In genomic region chr18:22558945-22559385, GRCh38 we compare ENCODE assay signal across 9 cellular contexts.
DNase-seq lines count a peak whose midpoint lies in the region.
"Had no signal": no experiment of that assay in that cellular context is flagged by ENCODE, and none has a peak within 500 bp of the region (broad histone marks: within the 10 kb centered on the region; RNA-seq: fewer than 3 reads in every experiment).

No MANE protein-coding gene starts in this region.

- H3K36me3 ChIP-seq in adipocyte (ENCODE audit: control insufficient read depth, insufficient read depth, low read length, severe bottlenecking), result no peaks in the 10 kb centered on the region

- peak overlapping the region; percentile 79 for H3K4me3 ChIP-seq in adipocyte (ENCODE audit: low read length)

- H3K9ac ChIP-seq in adipocyte (ENCODE audit: low read length), result peak overlapping the region; percentile 69

- no peaks in the 10 kb centered on the region for H3K27me3 ChIP-seq in adipocyte (replicated peaks; ENCODE audit: control insufficient read depth, insufficient read depth, low read length)

- H3K4me1 ChIP-seq in adipocyte (ENCODE audit: control insufficient read depth, insufficient read depth, low read length), result peaks cover 19% of the 10 kb centered on the region

- peak; percentile 62 for DNase-seq in ELR (ENCODE audit: low read depth)
- DNase-seq in adipocyte (ENCODE audit: low read depth), result peak; percentile 85
- peak; percentile 68 for DNase-seq in hepatic stellate cell (ENCODE audit: low spot score)
- peak; percentile 72 for DNase-seq in renal cortical epithelial cell (ENCODE audit: low read depth)
- DNase-seq in KG1 (lab: John Stamatoyannopoulos, UW), result no peak
- no peak for DNase-seq in NCI-H1105 treated with DMSO at 0.1 percent for 48 hours (lab: John Stamatoyannopoulos, UW)
- DNase-seq in NK-92 treated with Interleukin-12 subunit alpha and Interleukin-12 subunit beta, amount 100 ng/mL, for 24 hours (lab: John Stamatoyannopoulos, UW), result no peak
- DNase-seq in stimulated activated CD4-positive, alpha-beta T cell treated with anti-CD3 and anti-CD28 coated beads, Interleukin-15, amount 100 ng/mL, for 24 hours, result no peak
- DNase-seq: activated CD4-positive, alpha-beta T cell treated with anti-CD3 and anti-CD28 coated beads, Interleukin-2, amount 50 U/mL, for 1 hour had no signal

- no peaks in the 10 kb centered on the region for H3K9me3 ChIP-seq in adipocyte (ENCODE audit: control insufficient read depth, low read length)

Comparison
In these comparisons a context has a peak if more than half of its experiments do, and no peak if none do; other contexts are left out.
1. DNase-seq: peak in ELR (single experiment), adipocyte (single experiment), hepatic stellate cell (single experiment) and renal cortical epithelial cell (single experiment); none in KG1 (single experiment), NCI-H1105 treated with DMSO at 0.1 percent for 48 hours (single experiment), NK-92 treated with Interleukin-12 subunit alpha and Interleukin-12 subunit beta, amount 100 ng/mL, for 24 hours (single experiment) and stimulated activated CD4-positive, alpha-beta T cell treated with anti-CD3 and anti-CD28 coated beads, Interleukin-15, amount 100 ng/mL, for 24 hours (single experiment).